29 cellular contexts compared by ENCODE assay signal in genomic region chr3:14858105-14858504, GRCh38. TPM values are rescaled to one million over a fixed set of nuclear protein-coding genes. Genes with fewer than 3 reads are reported as not detected.
"Had no signal": no experiment of that assay in that cellular context is flagged by ENCODE, and none has a peak within 500 bp of the region (broad histone marks: within the 10 kb centered on the region; RNA-seq: fewer than 3 reads in every experiment).

No MANE protein-coding gene starts in this region.

- H3K27ac ChIP-seq: ascending aorta, cardiac muscle cell, coronary artery, epithelial cell of prostate, esophagus squamous epithelium had no signal

- H3K4me3 ChIP-seq: ascending aorta, breast epithelium, cardiac muscle cell, coronary artery, esophagus squamous epithelium had no signal

- H3K4me1 ChIP-seq: ascending aorta, breast epithelium had no signal

- H3K4me1 Mint-ChIP-seq: activated CD4-positive, alpha-beta memory T cell treated with anti-CD3 and anti-CD28 coated beads, Interleukin-2, amount 10 ng/mL, durations not matched to agents 7 days and 5 days; activated CD4-positive, alpha-beta T cell treated with anti-CD3 and anti-CD28 coated beads for 36 hours; activated CD4-positive, alpha-beta T cell treated with anti-CD3 and anti-CD28 coated beads, Interleukin-2, amount 10 ng/mL, durations not matched to agents 24 days and 14 days; activated naive CD4-positive, alpha-beta T cell treated with anti-CD3 and anti-CD28 coated beads, Interleukin-2, amount 10 ng/mL, durations not matched to agents 7 days and 5 days; activated naive CD8-positive, alpha-beta T cell treated with anti-CD3 and anti-CD28 coated beads, Interleukin-2, amount 10 ng/mL, durations not matched to agents 7 days and 5 days had no signal

- H3K36me3 Mint-ChIP-seq: activated naive CD4-positive, alpha-beta T cell treated with anti-CD3 and anti-CD28 coated beads, Interleukin-2, amount 10 ng/mL, durations not matched to agents 7 days and 5 days; activated naive CD4-positive, alpha-beta T cell treated with anti-CD3 and anti-CD28 coated beads, Interleukin-2, amount 50 U/mL, for 72 hours; activated naive CD8-positive, alpha-beta T cell treated with anti-CD3 and anti-CD28 coated beads, Interleukin-2, amount 10 ng/mL, durations not matched to agents 7 days and 5 days; brain had no signal

- H3K27ac Mint-ChIP-seq: activated CD4-positive, alpha-beta memory T cell treated with anti-CD3 and anti-CD28 coated beads, Interleukin-2, amount 10 ng/mL, durations not matched to agents 7 days and 5 days; activated CD4-positive, alpha-beta T cell treated with anti-CD3 and anti-CD28 coated beads for 36 hours; activated CD4-positive, alpha-beta T cell treated with anti-CD3 and anti-CD28 coated beads, Interleukin-2, amount 10 ng/mL, durations not matched to agents 24 days and 14 days; activated naive CD4-positive, alpha-beta T cell treated with anti-CD3 and anti-CD28 coated beads, Interleukin-2, amount 10 ng/mL, durations not matched to agents 7 days and 5 days; activated naive CD4-positive, alpha-beta T cell treated with anti-CD3 and anti-CD28 coated beads, Interleukin-2, amount 50 U/mL, for 72 hours; activated naive CD8-positive, alpha-beta T cell treated with anti-CD3 and anti-CD28 coated beads, Interleukin-2, amount 10 ng/mL, durations not matched to agents 7 days and 5 days; activated T-cell treated with anti-CD3 and anti-CD28 coated beads, Interleukin-2, amount 50 U/mL, for 24 hours; activated T-cell treated with anti-CD3 and anti-CD28 coated beads, Interleukin-2, amount 50 U/mL, for 72 hours; brain; dendritic cell treated with granulocyte-macrophage colony-stimulating factor and Interleukin-4, amounts not matched to agents 40 ng/mL and 50 ng/mL, for 4 days; effector memory CD8-positive, alpha-beta T cell had no signal

- H3K9me3 ChIP-seq: ascending aorta, breast epithelium had no signal

- H3K27me3 ChIP-seq: ascending aorta, breast epithelium, cardiac muscle cell had no signal

- ATAC-seq: activated CD4-positive, alpha-beta T cell treated with anti-CD3 and anti-CD28 coated beads for 36 hours; activated naive CD4-positive, alpha-beta T cell treated with anti-CD3 and anti-CD28 coated beads, Interleukin-2, amount 50 U/mL, for 72 hours; activated T-cell treated with anti-CD3 and anti-CD28 coated beads, Interleukin-2, amount 50 U/mL, for 72 hours; effector memory CD8-positive, alpha-beta T cell had no signal

- H3K9me3 Mint-ChIP-seq: activated CD4-positive, alpha-beta memory T cell treated with anti-CD3 and anti-CD28 coated beads, Interleukin-2, amount 10 ng/mL, durations not matched to agents 7 days and 5 days; activated naive CD4-positive, alpha-beta T cell treated with anti-CD3 and anti-CD28 coated beads, Interleukin-2, amount 10 ng/mL, durations not matched to agents 7 days and 5 days; activated naive CD4-positive, alpha-beta T cell treated with anti-CD3 and anti-CD28 coated beads, Interleukin-2, amount 50 U/mL, for 72 hours; activated naive CD8-positive, alpha-beta T cell treated with anti-CD3 and anti-CD28 coated beads, Interleukin-2, amount 10 ng/mL, durations not matched to agents 7 days and 5 days; activated T-cell treated with anti-CD3 and anti-CD28 coated beads, Interleukin-2, amount 50 U/mL, for 24 hours; activated T-cell treated with anti-CD3 and anti-CD28 coated beads, Interleukin-2, amount 50 U/mL, for 72 hours; dendritic cell treated with granulocyte-macrophage colony-stimulating factor and Interleukin-4, amounts not matched to agents 40 ng/mL and 50 ng/mL, for 4 days; effector memory CD8-positive, alpha-beta T cell had no signal

- H3K36me3 ChIP-seq: ascending aorta, breast epithelium, cardiac muscle cell, esophagus squamous epithelium had no signal

- H3K4me3 Mint-ChIP-seq: activated CD4-positive, alpha-beta memory T cell treated with anti-CD3 and anti-CD28 coated beads, Interleukin-2, amount 10 ng/mL, durations not matched to agents 7 days and 5 days; activated CD4-positive, alpha-beta T cell treated with anti-CD3 and anti-CD28 coated beads for 36 hours; activated CD4-positive, alpha-beta T cell treated with anti-CD3 and anti-CD28 coated beads, Interleukin-2, amount 10 ng/mL, durations not matched to agents 24 days and 14 days; activated naive CD4-positive, alpha-beta T cell treated with anti-CD3 and anti-CD28 coated beads, Interleukin-2, amount 10 ng/mL, durations not matched to agents 7 days and 5 days; activated naive CD8-positive, alpha-beta T cell treated with anti-CD3 and anti-CD28 coated beads, Interleukin-2, amount 10 ng/mL, durations not matched to agents 7 days and 5 days; activated T-cell treated with anti-CD3 and anti-CD28 coated beads, Interleukin-2, amount 50 U/mL, for 24 hours; activated T-cell treated with anti-CD3 and anti-CD28 coated beads, Interleukin-2, amount 50 U/mL, for 72 hours; brain; dendritic cell treated with granulocyte-macrophage colony-stimulating factor and Interleukin-4, amounts not matched to agents 40 ng/mL and 50 ng/mL, for 4 days; effector memory CD8-positive, alpha-beta T cell had no signal

- DNase-seq: activated CD4-positive, alpha-beta memory T cell treated with anti-CD3 and anti-CD28 coated beads, Interleukin-2, amount 10 ng/mL, durations not matched to agents 7 days and 5 days; activated CD4-positive, alpha-beta T cell treated with anti-CD3 and anti-CD28 coated beads for 36 hours; activated CD4-positive, alpha-beta T cell treated with anti-CD3 and anti-CD28 coated beads, Interleukin-2, amount 10 ng/mL, durations not matched to agents 24 days and 14 days; activated CD4-positive, alpha-beta T cell treated with anti-CD3 and anti-CD28 coated beads, Interleukin-2, amount 50 U/mL, for 4 hours; activated CD4-positive, CD25-positive, alpha-beta regulatory T cell; activated CD4-positive, CD25-positive, alpha-beta regulatory T cell treated with anti-CD3 and anti-CD28 coated beads, Interleukin-2, amount 50 U/mL, for 72 hours; activated CD8-positive, alpha-beta memory T cell treated with anti-CD3 and anti-CD28 coated beads, Interleukin-2, amount 50 U/mL, for 48 hours; activated gamma-delta T cell; activated naive CD4-positive, alpha-beta T cell; activated naive CD4-positive, alpha-beta T cell treated with anti-CD3 and anti-CD28 coated beads, Interleukin-2, amount 10 ng/mL, durations not matched to agents 7 days and 5 days; activated naive CD8-positive, alpha-beta T cell treated with anti-CD3 and anti-CD28 coated beads, Interleukin-2, amount 10 ng/mL, durations not matched to agents 7 days and 5 days; activated T-cell treated with anti-CD3 and anti-CD28 coated beads for 4 hours; activated T-cell treated with anti-CD3 and anti-CD28 coated beads, Interleukin-2, amount 50 U/mL, for 24 hours; activated T-cell treated with anti-CD3 and anti-CD28 coated beads, Interleukin-2, amount 50 U/mL, for 72 hours; central memory CD4-positive, alpha-beta T cell; cerebellar nuclear complex; effector CD4-positive, alpha-beta T cell; effector memory CD8-positive, alpha-beta T cell; esophagus squamous epithelium; head of caudate nucleus had no signal

RNA-seq across cellular contexts. Expression of gene FGD5, which starts 39.3 kb away (rescaled TPM):
- total RNA-seq: activated naive CD4-positive, alpha-beta T cell treated with anti-CD3 and anti-CD28 coated beads, Interleukin-2, amount 50 U/mL, for 72 hours; activated T-cell treated with anti-CD3 and anti-CD28 coated beads, Interleukin-2, amount 50 U/mL, for 72 hours; T-helper 1 cell treated with Interleukin-12 subunit alpha and Interleukin-12 subunit beta and Interleukin-4 antibody, amounts not matched to agents 30 ng/mL and 1 ng/mL, for 36 hours had no signal
